1 cellular context compared by ENCODE assay signal in genomic region chr12:56143870-56144269, GRCh38.
TF ChIP-seq lines count a peak whose summit lies in the region.

No MANE protein-coding gene starts in this region.

TF ChIP-seq in endothelial cell of umbilical vein, 7 proteins besides CTCF, POLR2A, EP300 and RAD21:
- TF ChIP-seq FOS (IDR thresholded peaks at IDR 0.05; ENCODE audit: borderline replicate concordance, insufficient read depth, low read length): no peak
- no peak for TF ChIP-seq GATA2 (IDR thresholded peaks at IDR 0.05; ENCODE audit: insufficient read depth, insufficient read length, low read depth, low read length)
- TF ChIP-seq POLR2AphosphoS5 (IDR thresholded peaks at IDR 0.05; ENCODE audit: insufficient read depth, low read depth, low read length): no peak
- TF ChIP-seq MYC (IDR thresholded peaks at IDR 0.05; ENCODE audit: low read depth, low read length): no peak
- TF ChIP-seq MAX (IDR thresholded peaks at IDR 0.05; ENCODE audit: insufficient read depth, insufficient read length): no peak
- no peak for TF ChIP-seq JUN (IDR thresholded peaks at IDR 0.05; ENCODE audit: borderline replicate concordance, insufficient read depth, insufficient read length, low read depth)
- no peak for TF ChIP-seq EZH2 (IDR thresholded peaks at IDR 0.05; ENCODE audit: borderline replicate concordance, low read depth, low read length, severe bottlenecking)
